ENCODE assay signal across 8 cellular contexts in genomic region chr4:68348577-68348976, GRCh38. TPM values are rescaled to one million over a fixed set of nuclear protein-coding genes. Genes with fewer than 3 reads are reported as not detected.
DNase-seq lines count a peak whose midpoint lies in the region; ATAC-seq, FAIRE-seq and TF ChIP-seq lines count a peak whose summit lies in the region.

No MANE protein-coding gene starts in this region.

- H3K27ac ChIP-seq in kidney (ENCODE audit: low read depth in 2 of 2, low read length in 2 of 2) (peak overlapping the region; percentile 96 to 98), thymus (ENCODE audit: low read depth) (no peak overlapping the region)

- CTCF ChIA-PET in activated CD8-positive, alpha-beta memory T cell treated with anti-CD3 and anti-CD28 coated beads, Interleukin-2, amount 10 ng/mL, durations not matched to agents 7 days and 5 days (lab: Charles Lee) = interaction anchor here (0.6 kb wide), 1 partner anchor 26 kb away, joined by 3 read pairs; no protein-coding TSS in a partner anchor

- H3K27me3 Mint-ChIP-seq in activated CD8-positive, alpha-beta memory T cell treated with anti-CD3 and anti-CD28 coated beads, Interleukin-2, amount 10 ng/mL, durations not matched to agents 7 days and 5 days = no peaks in the 10 kb centered on the region
- peaks cover 5% of the 10 kb centered on the region for H3K27me3 Mint-ChIP-seq in activated T-helper 1 cell treated with anti-CD3 and anti-CD28 coated beads, Interleukin-12 subunit alpha, Interleukin-12 subunit beta, Interleukin-2, Interleukin-4 antibody, amounts not matched to agents 30 ng/mL and 10 ng/mL and 1 ng/mL, durations not matched to agents 14 hours and 24 hours and 36 hours (ENCODE audit: insufficient read depth)

- no peak for TF ChIP-seq CTCF in kidney (IDR thresholded peaks at IDR 0.05; ENCODE audit: borderline replicate concordance, extremely low read depth, insufficient read depth)
- no peak for TF ChIP-seq CTCF in GM10266 (IDR thresholded peaks at IDR 0.05; ENCODE audit: control insufficient read depth, insufficient read depth, low read depth, missing control alignments)

- peaks cover 17% of the 10 kb centered on the region for H3K36me3 Mint-ChIP-seq in activated CD8-positive, alpha-beta memory T cell treated with anti-CD3 and anti-CD28 coated beads, Interleukin-2, amount 10 ng/mL, durations not matched to agents 7 days and 5 days
- H3K36me3 Mint-ChIP-seq in activated T-helper 1 cell treated with anti-CD3 and anti-CD28 coated beads, Interleukin-12 subunit alpha, Interleukin-12 subunit beta, Interleukin-2, Interleukin-4 antibody, amounts not matched to agents 30 ng/mL and 10 ng/mL and 1 ng/mL, durations not matched to agents 14 hours and 24 hours and 36 hours (ENCODE audit: low read depth) = peaks cover 12% of the 10 kb centered on the region

- no peaks in the 10 kb centered on the region for H3K27me3 ChIP-seq in thymus (ENCODE audit: control insufficient read depth, insufficient read depth)

- peak overlapping the region; percentile 87 for H3K4me3 Mint-ChIP-seq in activated CD8-positive, alpha-beta memory T cell treated with anti-CD3 and anti-CD28 coated beads, Interleukin-2, amount 10 ng/mL, durations not matched to agents 7 days and 5 days
- peak overlapping the region; percentile 91 for H3K4me3 Mint-ChIP-seq in activated T-helper 1 cell treated with anti-CD3 and anti-CD28 coated beads, Interleukin-12 subunit alpha, Interleukin-12 subunit beta, Interleukin-2, Interleukin-4 antibody, amounts not matched to agents 30 ng/mL and 10 ng/mL and 1 ng/mL, durations not matched to agents 14 hours and 24 hours and 36 hours

- H3K36me3 ChIP-seq in kidney (ENCODE audit: control insufficient read depth in 1 of 2, insufficient read depth in 2 of 2, low read length in 2 of 2) = no peaks in the 10 kb centered on the region
- no peaks in the 10 kb centered on the region for H3K36me3 ChIP-seq in thymus (ENCODE audit: control insufficient read depth, insufficient read depth)

- peak overlapping the region; percentile 98 for H3K27ac Mint-ChIP-seq in activated CD8-positive, alpha-beta memory T cell treated with anti-CD3 and anti-CD28 coated beads, Interleukin-2, amount 10 ng/mL, durations not matched to agents 7 days and 5 days
- peak overlapping the region; percentile 96 for H3K27ac Mint-ChIP-seq in activated T-helper 1 cell treated with anti-CD3 and anti-CD28 coated beads, Interleukin-12 subunit alpha, Interleukin-12 subunit beta, Interleukin-2, Interleukin-4 antibody, amounts not matched to agents 30 ng/mL and 10 ng/mL and 1 ng/mL, durations not matched to agents 14 hours and 24 hours and 36 hours

- peaks cover 41% of the 10 kb centered on the region for H3K4me1 Mint-ChIP-seq in activated CD8-positive, alpha-beta memory T cell treated with anti-CD3 and anti-CD28 coated beads, Interleukin-2, amount 10 ng/mL, durations not matched to agents 7 days and 5 days
- H3K4me1 Mint-ChIP-seq in activated T-helper 1 cell treated with anti-CD3 and anti-CD28 coated beads, Interleukin-12 subunit alpha, Interleukin-12 subunit beta, Interleukin-2, Interleukin-4 antibody, amounts not matched to agents 30 ng/mL and 10 ng/mL and 1 ng/mL, durations not matched to agents 14 hours and 24 hours and 36 hours (ENCODE audit: low read depth) = peaks cover 46% of the 10 kb centered on the region

- WGBS in thymus = 4% methylated on average over 4 of the region's 4 CpGs

- no peaks in the 10 kb centered on the region for H3K9me3 Mint-ChIP-seq in activated CD8-positive, alpha-beta memory T cell treated with anti-CD3 and anti-CD28 coated beads, Interleukin-2, amount 10 ng/mL, durations not matched to agents 7 days and 5 days (ENCODE audit: low read depth)
- no peaks in the 10 kb centered on the region for H3K9me3 Mint-ChIP-seq in activated T-helper 1 cell treated with anti-CD3 and anti-CD28 coated beads, Interleukin-12 subunit alpha, Interleukin-12 subunit beta, Interleukin-2, Interleukin-4 antibody, amounts not matched to agents 30 ng/mL and 10 ng/mL and 1 ng/mL, durations not matched to agents 14 hours and 24 hours and 36 hours

- no peak for FAIRE-seq in kidney (lab: Jason Lieb, UNC)

- H3K9me3 ChIP-seq in kidney (ENCODE audit: control insufficient read depth in 1 of 2, low read length in 2 of 2) (no peaks in the 10 kb centered on the region), thymus (ENCODE audit: control insufficient read depth) (no peaks in the 10 kb centered on the region)

- H3K4me3 ChIP-seq in kidney (ENCODE audit: low read length in 2 of 2) (peak overlapping the region; percentile 94 to 97), thymus (ENCODE audit: low read length) (peak overlapping the region; percentile 88)

- no peak for ATAC-seq in activated CD8-positive, alpha-beta memory T cell treated with anti-CD3 and anti-CD28 coated beads, Interleukin-2, amount 10 ng/mL, durations not matched to agents 7 days and 5 days
- no peak for ATAC-seq in GM19035 (IDR thresholded peaks at IDR 0.05; ENCODE audit: unreplicated experiment)

- H3K9ac ChIP-seq in kidney (ENCODE audit: low read length in 2 of 2) = peak overlapping the region; percentile 64 to 98

- intact Hi-C loops in activated T-helper 1 cell treated with anti-CD3 and anti-CD28 coated beads, Interleukin-12 subunit alpha, Interleukin-12 subunit beta, Interleukin-2, Interleukin-4 antibody, amounts not matched to agents 30 ng/mL and 10 ng/mL and 1 ng/mL, durations not matched to agents 14 hours and 24 hours and 36 hours (cut with micrococcal nuclease) = loop anchor here (2.0 to 5.0 kb wide), 2 partner anchors 14 to 826 kb away; no protein-coding TSS in a partner anchor
- intact Hi-C loops in kidney (cut with DNase I) = no loop called here

- no peak for DNase-seq in activated CD8-positive, alpha-beta memory T cell treated with anti-CD3 and anti-CD28 coated beads, Interleukin-2, amount 10 ng/mL, durations not matched to agents 7 days and 5 days
- DNase-seq in activated CD8-positive, alpha-beta memory T cell treated with anti-CD3 and anti-CD28 coated beads, Interleukin-2, amount 50 U/mL, for 4 hours = no peak
- DNase-seq in activated T-helper 1 cell treated with anti-CD3 and anti-CD28 coated beads, Interleukin-12 subunit alpha, Interleukin-12 subunit beta, Interleukin-2, Interleukin-4 antibody, amounts not matched to agents 30 ng/mL and 10 ng/mL and 1 ng/mL, durations not matched to agents 14 hours and 24 hours and 36 hours (ENCODE audit: low spot score) = no peak
- no peak for DNase-seq in kidney
- no peak for DNase-seq in GM10266 (ENCODE audit: extremely low spot score)
- no peak for DNase-seq in middle frontal gyrus (ENCODE audit: extremely low spot score, low spot score)

- peaks cover 6 to 22% of the 10 kb centered on the region in 2 donors for H3K4me1 ChIP-seq in kidney (ENCODE audit: control insufficient read depth in 1 of 2, insufficient read depth in 1 of 2, low read depth in 1 of 2, low read length in 2 of 2)
- H3K4me1 ChIP-seq in thymus (ENCODE audit: control insufficient read depth, insufficient read depth, low read length) = no peaks in the 10 kb centered on the region

RNA-seq across cellular contexts. Expression of gene YTHDC1, which starts 1.3 kb away (rescaled TPM):
- total RNA-seq in activated CD8-positive, alpha-beta memory T cell treated with anti-CD3 and anti-CD28 coated beads, Interleukin-2, amount 10 ng/mL, durations not matched to agents 7 days and 5 days = 10 to 100 TPM; 70.7 to 76.6 TPM
- total RNA-seq in activated T-helper 1 cell treated with anti-CD3 and anti-CD28 coated beads, Interleukin-12 subunit alpha, Interleukin-12 subunit beta, Interleukin-2, Interleukin-4 antibody, amounts not matched to agents 30 ng/mL and 10 ng/mL and 1 ng/mL, durations not matched to agents 14 hours and 24 hours and 36 hours = 75.6 and 82.3 TPM in 2 replicates
- total RNA-seq in kidney = 99.7 TPM
- polyA plus RNA-seq in kidney (ENCODE audit: insufficient read depth, low read depth, low replicate concordance) = 32.6 TPM
- 90.8 TPM for polyA plus RNA-seq in thymus
